ENCODE assay signal across 36 cellular contexts in the genomic region with DNA sequence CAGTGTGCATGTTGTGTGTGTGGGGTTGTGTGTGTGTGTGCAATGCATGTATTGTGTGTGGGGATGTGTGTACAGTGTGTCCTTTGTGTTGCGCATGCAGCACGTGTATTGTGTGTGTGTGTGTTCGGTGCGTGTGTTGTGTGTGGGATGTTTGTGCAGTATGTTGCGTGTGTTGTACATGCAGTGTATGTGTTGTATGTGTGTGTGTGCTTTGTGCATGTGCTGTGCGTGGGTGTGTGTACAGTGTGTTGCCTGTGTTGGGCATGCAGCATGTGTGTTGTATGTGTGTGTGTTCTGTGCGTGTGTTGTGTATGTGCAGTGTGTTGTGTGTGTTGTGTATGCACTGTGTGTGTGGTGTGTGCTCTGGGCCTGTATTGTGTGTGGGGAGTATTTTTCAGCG. TPM values are rescaled to one million over a fixed set of nuclear protein-coding genes. Genes with fewer than 3 reads are reported as not detected.
"Had no signal": no experiment of that assay in that cellular context is flagged by ENCODE, and none has a peak within 500 bp of the region (broad histone marks: within the 10 kb centered on the region; RNA-seq: fewer than 3 reads in every experiment).

No MANE protein-coding gene starts in this region.

- ATAC-seq: activated CD8-positive, alpha-beta memory T cell treated with anti-CD3 and anti-CD28 coated beads, Interleukin-2, amount 10 ng/mL, durations not matched to agents 7 days and 5 days; body of pancreas; PC-3; Right ventricle myocardium inferior had no signal

- FAIRE-seq: astrocyte, RCC 7860 had no signal

- H3K27me3 Mint-ChIP-seq: activated CD4-positive, alpha-beta memory T cell treated with anti-CD3 and anti-CD28 coated beads, Interleukin-2, amount 10 ng/mL, durations not matched to agents 7 days and 5 days; activated CD8-positive, alpha-beta memory T cell treated with anti-CD3 and anti-CD28 coated beads, Interleukin-2, amount 10 ng/mL, durations not matched to agents 7 days and 5 days; activated naive CD4-positive, alpha-beta T cell treated with anti-CD3 and anti-CD28 coated beads, Interleukin-2, amount 50 U/mL, for 24 hours; activated naive CD8-positive, alpha-beta T cell treated with anti-CD3 and anti-CD28 coated beads, Interleukin-2, amount 10 ng/mL, durations not matched to agents 7 days and 5 days had no signal

- H3K4me3 Mint-ChIP-seq: activated CD4-positive, alpha-beta memory T cell treated with anti-CD3 and anti-CD28 coated beads, Interleukin-2, amount 10 ng/mL, durations not matched to agents 7 days and 5 days; activated CD8-positive, alpha-beta memory T cell treated with anti-CD3 and anti-CD28 coated beads, Interleukin-2, amount 10 ng/mL, durations not matched to agents 7 days and 5 days; activated naive CD4-positive, alpha-beta T cell treated with anti-CD3 and anti-CD28 coated beads, Interleukin-2, amount 50 U/mL, for 24 hours; activated naive CD8-positive, alpha-beta T cell treated with anti-CD3 and anti-CD28 coated beads, Interleukin-2, amount 10 ng/mL, durations not matched to agents 7 days and 5 days had no signal

- H3K27ac Mint-ChIP-seq: activated CD4-positive, alpha-beta memory T cell treated with anti-CD3 and anti-CD28 coated beads, Interleukin-2, amount 10 ng/mL, durations not matched to agents 7 days and 5 days; activated CD8-positive, alpha-beta memory T cell treated with anti-CD3 and anti-CD28 coated beads, Interleukin-2, amount 10 ng/mL, durations not matched to agents 7 days and 5 days; activated naive CD4-positive, alpha-beta T cell treated with anti-CD3 and anti-CD28 coated beads, Interleukin-2, amount 50 U/mL, for 24 hours; activated naive CD8-positive, alpha-beta T cell treated with anti-CD3 and anti-CD28 coated beads, Interleukin-2, amount 10 ng/mL, durations not matched to agents 7 days and 5 days had no signal

- DNase-seq: activated CD4-positive, alpha-beta memory T cell treated with anti-CD3 and anti-CD28 coated beads, Interleukin-2, amount 10 ng/mL, durations not matched to agents 7 days and 5 days; activated CD4-positive, alpha-beta T cell treated with anti-CD3 and anti-CD28 coated beads for 1 hour; activated CD4-positive, alpha-beta T cell treated with anti-CD3 and anti-CD28 coated beads for 48 hours; activated CD4-positive, CD25-positive, alpha-beta regulatory T cell; activated CD8-positive, alpha-beta memory T cell treated with anti-CD3 and anti-CD28 coated beads for 24 hours; activated CD8-positive, alpha-beta memory T cell treated with anti-CD3 and anti-CD28 coated beads, Interleukin-2, amount 10 ng/mL, durations not matched to agents 7 days and 5 days; activated CD8-positive, alpha-beta memory T cell treated with anti-CD3 and anti-CD28 coated beads, Interleukin-2, amount 50 U/mL, for 48 hours; activated effector memory CD4-positive, alpha-beta T cell treated with Interleukin-2 at 50 U/mL for 16 hours; activated naive CD4-positive, alpha-beta T cell; activated naive CD8-positive, alpha-beta T cell treated with anti-CD3 and anti-CD28 coated beads, Interleukin-2, amount 10 ng/mL, durations not matched to agents 7 days and 5 days; activated T-cell treated with anti-CD3 and anti-CD28 coated beads, Interleukin-2, amount 50 U/mL, for 48 hours; amygdala; body of pancreas; caudate nucleus; cerebellar nuclear complex; Karpas-422; NCI-H1105 treated with DMSO at 0.1 percent for 48 hours; NCI-H1436 treated with DMSO at 0.1 percent for 48 hours; NCI-H1694 treated with DMSO at 0.1 percent for 48 hours; NCI-H2029; NCI-H510A; NCI-H526; NCI-H748 treated with DMSO at 0.1 percent for 48 hours; NK-92 treated with Interleukin-12 subunit alpha and Interleukin-12 subunit beta, amount 100 ng/mL, for 24 hours; PC-3; SW 1271; T-helper 1 cell; T-helper 2 cell; T-helper 9 cell; WERI-Rb-1 had no signal

- H3K9me3 Mint-ChIP-seq: activated CD4-positive, alpha-beta memory T cell treated with anti-CD3 and anti-CD28 coated beads, Interleukin-2, amount 10 ng/mL, durations not matched to agents 7 days and 5 days; activated naive CD4-positive, alpha-beta T cell treated with anti-CD3 and anti-CD28 coated beads, Interleukin-2, amount 50 U/mL, for 24 hours; activated naive CD8-positive, alpha-beta T cell treated with anti-CD3 and anti-CD28 coated beads, Interleukin-2, amount 10 ng/mL, durations not matched to agents 7 days and 5 days had no signal

- H3K4me3 ChIP-seq: body of pancreas, breast epithelium had no signal

- H3K4me1 ChIP-seq: body of pancreas, breast epithelium had no signal

- H3K27ac ChIP-seq: body of pancreas, breast epithelium, RWPE1, WERI-Rb-1 had no signal

- H3K36me3 Mint-ChIP-seq: activated CD8-positive, alpha-beta memory T cell treated with anti-CD3 and anti-CD28 coated beads, Interleukin-2, amount 10 ng/mL, durations not matched to agents 7 days and 5 days; activated naive CD4-positive, alpha-beta T cell treated with anti-CD3 and anti-CD28 coated beads, Interleukin-2, amount 50 U/mL, for 24 hours; activated naive CD8-positive, alpha-beta T cell treated with anti-CD3 and anti-CD28 coated beads, Interleukin-2, amount 10 ng/mL, durations not matched to agents 7 days and 5 days had no signal

- H3K9me3 ChIP-seq: body of pancreas, breast epithelium had no signal

- H3K27me3 ChIP-seq: body of pancreas, breast epithelium had no signal

- H3K4me1 Mint-ChIP-seq: activated CD4-positive, alpha-beta memory T cell treated with anti-CD3 and anti-CD28 coated beads, Interleukin-2, amount 10 ng/mL, durations not matched to agents 7 days and 5 days; activated CD8-positive, alpha-beta memory T cell treated with anti-CD3 and anti-CD28 coated beads, Interleukin-2, amount 10 ng/mL, durations not matched to agents 7 days and 5 days; activated naive CD4-positive, alpha-beta T cell treated with anti-CD3 and anti-CD28 coated beads, Interleukin-2, amount 50 U/mL, for 24 hours; activated naive CD8-positive, alpha-beta T cell treated with anti-CD3 and anti-CD28 coated beads, Interleukin-2, amount 10 ng/mL, durations not matched to agents 7 days and 5 days had no signal

- H3K36me3 ChIP-seq: breast epithelium, WERI-Rb-1 had no signal

RNA-seq across cellular contexts. Expression of a gene that starts 52.7 kb away (rescaled TPM):
- total RNA-seq: PC-3 had no signal
